In the genomic region with DNA sequence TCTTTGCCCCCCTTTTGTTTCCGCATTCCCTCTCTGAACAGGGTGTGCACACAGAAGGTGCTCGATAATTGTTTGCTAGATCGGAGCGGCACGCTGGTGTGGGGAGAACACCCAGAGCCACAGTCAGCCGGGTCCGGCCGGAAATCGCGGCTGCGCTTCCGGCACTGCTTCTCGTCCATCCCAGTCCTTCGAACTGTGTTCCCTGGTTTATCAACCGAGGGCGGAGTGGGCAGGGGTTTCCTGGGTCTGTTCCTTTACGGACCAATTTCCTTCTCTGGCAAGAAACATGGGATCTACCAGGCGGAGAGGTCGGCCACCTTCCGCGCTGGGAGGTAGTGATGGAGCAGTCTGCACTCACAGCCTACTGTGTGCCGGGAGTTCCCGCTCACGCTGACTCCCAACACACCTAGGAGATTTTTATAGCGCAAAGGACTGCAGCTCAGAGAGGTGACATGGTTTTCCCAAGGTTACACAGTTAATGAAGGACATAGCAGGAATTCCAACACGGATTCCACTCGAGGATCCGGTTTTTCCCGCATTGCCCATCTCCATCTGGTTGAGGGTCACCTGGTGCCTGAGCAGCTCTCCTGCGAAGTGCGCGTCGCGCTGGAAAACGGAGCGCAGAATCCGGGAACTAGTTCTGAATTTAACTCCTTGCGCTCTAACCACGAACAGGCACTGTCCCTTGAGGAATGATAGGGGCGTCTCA, we compare ENCODE assay signal across 8 cellular contexts. TPM values are rescaled to one million over a fixed set of nuclear protein-coding genes. Genes with fewer than 3 reads are reported as not detected.
DNase-seq lines count a peak whose midpoint lies in the region; ATAC-seq, FAIRE-seq and TF ChIP-seq lines count a peak whose summit lies in the region.

No MANE protein-coding gene starts in this region.

- no peaks in the 10 kb centered on the region for H3K9me3 ChIP-seq in CD8-positive, alpha-beta memory T cell (ENCODE audit: low read length)
- no peaks in the 10 kb centered on the region for H3K9me3 ChIP-seq in HUES64 (ENCODE audit: insufficient read depth, low read depth, low read length)
- peaks cover 4% of the 10 kb centered on the region for H3K9me3 ChIP-seq in neuron (ENCODE audit: low read length)

- no peak overlapping the region for H3K4me3 ChIP-seq in CD8-positive, alpha-beta memory T cell (ENCODE audit: low read length)
- H3K4me3 ChIP-seq in HUES64 (ENCODE audit: low read length) (peak overlapping the region; percentile 45), dorsolateral prefrontal cortex (peak overlapping the region in 40 of 59 donors; percentile 3 to 71 (median 30)), neuron (ENCODE audit: low read length) (peak overlapping the region; percentile 42)

- peaks cover 0 to 7% (median 0%) of the 10 kb centered on the region in 5 donors for H3K9me3 Mint-ChIP-seq in CD8-positive, alpha-beta memory T cell

- H3K27me3 Mint-ChIP-seq in CD8-positive, alpha-beta memory T cell, result peaks cover 71% of the 10 kb centered on the region in 2 donors

- H3K27ac ChIP-seq in CD8-positive, alpha-beta memory T cell (ENCODE audit: low read depth, low read length), result no peak overlapping the region
- H3K27ac ChIP-seq in HUES64 (ENCODE audit: low read depth, low read length) (no peak overlapping the region), dorsolateral prefrontal cortex (peak overlapping the region in 10 of 59 donors; percentile 3 to 84 (median 30)), caudate nucleus (ENCODE audit: low read depth, low read length) (no peak overlapping the region)

- no peak overlapping the region for H3K9ac ChIP-seq in HUES64 (ENCODE audit: low read depth, low read length)

- no peak for FAIRE-seq in urothelium cell line (lab: Jason Lieb, UNC)

- no peak for DNase-seq in CD8-positive, alpha-beta memory T cell
- no peak for DNase-seq in dorsolateral prefrontal cortex
- DNase-seq in caudate nucleus (lab: John Stamatoyannopoulos, UW), result no peak
- no peak for DNase-seq in GM10266 (ENCODE audit: extremely low spot score)
- DNase-seq in urothelium cell line (ENCODE audit: low spot score), result no peak

- H3K36me3 Mint-ChIP-seq in CD8-positive, alpha-beta memory T cell, result no peaks in the 10 kb centered on the region

- H3K4me3 Mint-ChIP-seq in CD8-positive, alpha-beta memory T cell, result peak overlapping the region in 5 of 7 donors; percentile 11 to 74 (median 37)

- ATAC-seq in GM18502 (IDR thresholded peaks at IDR 0.05; ENCODE audit: poor library complexity, unreplicated experiment), result no peak

- peaks cover 56% of the 10 kb centered on the region for H3K27me3 ChIP-seq in CD8-positive, alpha-beta memory T cell (ENCODE audit: insufficient read depth, low read length, poor library complexity, severe bottlenecking)
- H3K27me3 ChIP-seq in HUES64 (ENCODE audit: insufficient read depth, low read length) (peaks cover 100% of the 10 kb centered on the region), dorsolateral prefrontal cortex (peaks cover 4 to 100% (median 97%) of the 10 kb centered on the region in 45 donors), neuron (ENCODE audit: insufficient read depth, low read length) (peaks cover 96% of the 10 kb centered on the region)

- peaks cover 9 to 30% (median 23%) of the 10 kb centered on the region in 3 donors for H3K4me1 Mint-ChIP-seq in CD8-positive, alpha-beta memory T cell

- no peaks in the 10 kb centered on the region for H3K36me3 ChIP-seq in CD8-positive, alpha-beta memory T cell (ENCODE audit: insufficient read depth, low read length)
- H3K36me3 ChIP-seq in HUES64 (ENCODE audit: insufficient read depth, low read length) (no peaks in the 10 kb centered on the region), neuron (ENCODE audit: insufficient read depth, low read length) (no peaks in the 10 kb centered on the region)

- no peaks in the 10 kb centered on the region for H3K4me1 ChIP-seq in CD8-positive, alpha-beta memory T cell (ENCODE audit: insufficient read depth, low read length)
- peaks cover 22% of the 10 kb centered on the region for H3K4me1 ChIP-seq in HUES64 (ENCODE audit: insufficient read depth, low read length)
- H3K4me1 ChIP-seq in neuron (ENCODE audit: insufficient read depth, low read length), result peaks cover 16% of the 10 kb centered on the region

- peak overlapping the region; percentile 43 for H2AFZ ChIP-seq in neuron (ENCODE audit: low read depth, low read length)

- peak overlapping the region in 2 of 8 donors; percentile 11 to 47 for H3K27ac Mint-ChIP-seq in CD8-positive, alpha-beta memory T cell

- CTCF ChIA-PET in CD8-positive, alpha-beta memory T cell (lab: Charles Lee), result no interaction called here

- intact Hi-C loops in dorsolateral prefrontal cortex (cut with DNase I), result loop anchor here in 1 of 2 donors (10.0 kb wide), 1 partner anchor 381 kb away; no protein-coding TSS in a partner anchor

- POLR2A ChIA-PET in CD8-positive, alpha-beta memory T cell (lab: Charles Lee), result no interaction called here

- TF ChIP-seq CTCF in dorsolateral prefrontal cortex (IDR thresholded peaks at IDR 0.05 in 54 of 56, conservative IDR thresholded peaks at IDR 0.05 in 2 of 56; ENCODE audit: low read depth in 1 of 56, partially characterized antibody in 56 of 56), result no peak
- TF ChIP-seq CTCF in GM10266 (IDR thresholded peaks at IDR 0.05; ENCODE audit: control insufficient read depth, insufficient read depth, low read depth, missing control alignments), result no peak

- WGBS in HUES64, result 1% methylated on average over 40 of the region's 40 CpGs

RNA-seq across cellular contexts. Expression of a gene that starts 6.8 kb away (rescaled TPM):
- under 1 TPM; 0.11 to 0.24 TPM for total RNA-seq in CD8-positive, alpha-beta memory T cell
- not detected for polyA plus RNA-seq in CD8-positive, alpha-beta memory T cell
- polyA plus RNA-seq in HUES64 (2013, experiment 1 of 2), result 5.7 TPM
- polyA plus RNA-seq in HUES64 (2013, experiment 2 of 2), result 6.7 TPM
- total RNA-seq in dorsolateral prefrontal cortex, result 10 to 100 TPM in 28 of 120 experiments, 1 to 10 TPM in 92; 1.9 to 28.3 (median 6.8) TPM
